Comparison of ENCODE assay signal across 8 cellular contexts in genomic region chr15:84631706-84632272, GRCh38. TPM values are rescaled to one million over a fixed set of nuclear protein-coding genes. Genes with fewer than 3 reads are reported as not detected.
DNase-seq lines count a peak whose midpoint lies in the region; ATAC-seq and TF ChIP-seq lines count a peak whose summit lies in the region.

No MANE protein-coding gene starts in this region.

- CTCF ChIA-PET in activated CD8-positive, alpha-beta memory T cell treated with anti-CD3 and anti-CD28 coated beads, Interleukin-2, amount 10 ng/mL, durations not matched to agents 7 days and 5 days (lab: Charles Lee) = interaction anchor here (0.6 to 3.2 kb wide), 11 partner anchors 22 to 413 kb away, joined by 3 to 18 read pairs (median 5); partner anchors contain the start of gene WDR73

- H3K4me1 Mint-ChIP-seq in activated CD8-positive, alpha-beta memory T cell treated with anti-CD3 and anti-CD28 coated beads, Interleukin-2, amount 10 ng/mL, durations not matched to agents 7 days and 5 days = peaks cover 44% of the 10 kb centered on the region
- peaks cover 57% of the 10 kb centered on the region for H3K4me1 Mint-ChIP-seq in activated T-cell treated with anti-CD3 and anti-CD28 coated beads, Interleukin-2, amount 50 U/mL, for 72 hours (ENCODE audit: low read depth)
- peaks cover 45 to 53% of the 10 kb centered on the region in 2 donors for H3K4me1 Mint-ChIP-seq in immature natural killer cell

- TF ChIP-seq EP300 in suprapubic skin (IDR thresholded peaks at IDR 0.05) = no peak

- ATAC-seq in activated CD8-positive, alpha-beta memory T cell treated with anti-CD3 and anti-CD28 coated beads, Interleukin-2, amount 10 ng/mL, durations not matched to agents 7 days and 5 days = no peak
- no peak for ATAC-seq in activated T-cell treated with anti-CD3 and anti-CD28 coated beads, Interleukin-2, amount 50 U/mL, for 72 hours (replicated peaks in 1 of 2)

- H3K27ac ChIP-seq in suprapubic skin = peak overlapping the region; percentile 75

- H3K27me3 Mint-ChIP-seq in activated CD8-positive, alpha-beta memory T cell treated with anti-CD3 and anti-CD28 coated beads, Interleukin-2, amount 10 ng/mL, durations not matched to agents 7 days and 5 days = no peaks in the 10 kb centered on the region
- H3K27me3 Mint-ChIP-seq in activated T-cell treated with anti-CD3 and anti-CD28 coated beads, Interleukin-2, amount 50 U/mL, for 72 hours (ENCODE audit: low read depth) = no peaks in the 10 kb centered on the region
- H3K27me3 Mint-ChIP-seq in immature natural killer cell (ENCODE audit: low read depth in 3 of 3) = peaks cover 3 to 13% (median 9%) of the 10 kb centered on the region in 3 donors

- H3K9me3 Mint-ChIP-seq in activated CD8-positive, alpha-beta memory T cell treated with anti-CD3 and anti-CD28 coated beads, Interleukin-2, amount 10 ng/mL, durations not matched to agents 7 days and 5 days (ENCODE audit: low read depth) = no peaks in the 10 kb centered on the region
- H3K9me3 Mint-ChIP-seq in activated T-cell treated with anti-CD3 and anti-CD28 coated beads, Interleukin-2, amount 50 U/mL, for 72 hours = no peaks in the 10 kb centered on the region
- H3K9me3 Mint-ChIP-seq in immature natural killer cell = no peaks in the 10 kb centered on the region

- no peak for TF ChIP-seq CTCF in suprapubic skin (IDR thresholded peaks at IDR 0.05)

- H3K36me3 Mint-ChIP-seq in activated CD8-positive, alpha-beta memory T cell treated with anti-CD3 and anti-CD28 coated beads, Interleukin-2, amount 10 ng/mL, durations not matched to agents 7 days and 5 days = peaks cover 18% of the 10 kb centered on the region
- peaks cover 4 to 7% of the 10 kb centered on the region in 2 donors for H3K36me3 Mint-ChIP-seq in activated T-cell treated with anti-CD3 and anti-CD28 coated beads, Interleukin-2, amount 50 U/mL, for 72 hours (ENCODE audit: insufficient read depth in 2 of 2)
- H3K36me3 Mint-ChIP-seq in immature natural killer cell = no peaks in the 10 kb centered on the region

- H3K27me3 ChIP-seq in suprapubic skin = no peaks in the 10 kb centered on the region

- H3K27ac Mint-ChIP-seq in activated CD8-positive, alpha-beta memory T cell treated with anti-CD3 and anti-CD28 coated beads, Interleukin-2, amount 10 ng/mL, durations not matched to agents 7 days and 5 days = peak overlapping the region; percentile 97
- peak overlapping the region; percentile 79 for H3K27ac Mint-ChIP-seq in activated T-cell treated with anti-CD3 and anti-CD28 coated beads, Interleukin-2, amount 50 U/mL, for 72 hours
- H3K27ac Mint-ChIP-seq in immature natural killer cell = peak overlapping the region; percentile 95 to 98 (median 97)

- no peaks in the 10 kb centered on the region for H3K9me3 ChIP-seq in suprapubic skin

- peak overlapping the region; percentile 75 for H3K4me3 ChIP-seq in suprapubic skin

- peaks cover 40% of the 10 kb centered on the region for H3K4me1 ChIP-seq in suprapubic skin

- DNase-seq in activated CD8-positive, alpha-beta memory T cell treated with anti-CD3 and anti-CD28 coated beads, Interleukin-2, amount 10 ng/mL, durations not matched to agents 7 days and 5 days = no peak
- DNase-seq in activated CD8-positive, alpha-beta memory T cell treated with anti-CD3 and anti-CD28 coated beads for 24 hours = no peak
- no peak for DNase-seq in activated T-cell treated with anti-CD3 and anti-CD28 coated beads, Interleukin-2, amount 50 U/mL, for 72 hours
- no peak for DNase-seq in immature natural killer cell
- no peak for DNase-seq in suprapubic skin (ENCODE audit: low spot score in 2 of 2)
- no peak for DNase-seq in superior temporal gyrus (ENCODE audit: extremely low spot score)
- no peak for DNase-seq in NK-92 treated with Interleukin-12 subunit alpha and Interleukin-12 subunit beta, amount 100 ng/mL, for 24 hours (lab: John Stamatoyannopoulos, UW)
- no peak for DNase-seq in GOT3 (lab: John Stamatoyannopoulos, UW)

- no peaks in the 10 kb centered on the region for H3K36me3 ChIP-seq in suprapubic skin

- TF ChIP-seq POLR2A in suprapubic skin (IDR thresholded peaks at IDR 0.05) = no peak

- peak overlapping the region; percentile 93 for H3K4me3 Mint-ChIP-seq in activated CD8-positive, alpha-beta memory T cell treated with anti-CD3 and anti-CD28 coated beads, Interleukin-2, amount 10 ng/mL, durations not matched to agents 7 days and 5 days
- peak overlapping the region; percentile 96 to 97 for H3K4me3 Mint-ChIP-seq in activated T-cell treated with anti-CD3 and anti-CD28 coated beads, Interleukin-2, amount 50 U/mL, for 72 hours
- peak overlapping the region; percentile 94 to 99 (median 96) for H3K4me3 Mint-ChIP-seq in immature natural killer cell

- 31% methylated on average over 7 of the region's 7 CpGs for WGBS in suprapubic skin

RNA-seq across cellular contexts. Expression of gene WDR73, which starts 22.3 kb away (rescaled TPM):
- 10 to 100 TPM; 18.4 to 19.9 TPM for total RNA-seq in activated CD8-positive, alpha-beta memory T cell treated with anti-CD3 and anti-CD28 coated beads, Interleukin-2, amount 10 ng/mL, durations not matched to agents 7 days and 5 days
- total RNA-seq in activated T-cell treated with anti-CD3 and anti-CD28 coated beads, Interleukin-2, amount 50 U/mL, for 72 hours = 10 to 100 TPM; 16.1 to 16.7 TPM
- 10 to 100 TPM; 11.4 to 22.5 (median 17.0) TPM for polyA plus RNA-seq in immature natural killer cell
- total RNA-seq in suprapubic skin = 10 to 100 TPM; 16.0 to 39.9 (median 27.2) TPM

RNA-seq across cellular contexts. Expression of gene NMB, which starts 26.2 kb away (rescaled TPM):
- total RNA-seq in activated CD8-positive, alpha-beta memory T cell treated with anti-CD3 and anti-CD28 coated beads, Interleukin-2, amount 10 ng/mL, durations not matched to agents 7 days and 5 days = 1 to 10 TPM; 1.5 to 1.8 TPM
- total RNA-seq in activated T-cell treated with anti-CD3 and anti-CD28 coated beads, Interleukin-2, amount 50 U/mL, for 72 hours = 1 to 10 TPM; 3.6 to 4.0 TPM
- polyA plus RNA-seq in immature natural killer cell = 10 to 100 TPM in 1 of 3 donors, 1 to 10 TPM in 2; 3.2 to 10.8 (median 10.0) TPM
- total RNA-seq in suprapubic skin = 1 to 10 TPM; 2.2 to 6.7 (median 3.5) TPM

RNA-seq across cellular contexts. Expression of gene ZSCAN2, which starts 31.0 kb away (rescaled TPM):
- total RNA-seq in activated CD8-positive, alpha-beta memory T cell treated with anti-CD3 and anti-CD28 coated beads, Interleukin-2, amount 10 ng/mL, durations not matched to agents 7 days and 5 days = 10 to 100 TPM in 1 of 2 experiments, 1 to 10 TPM in 1; 8.6 to 12.9 TPM
- 10 to 100 TPM in 1 of 2 donors, 1 to 10 TPM in 1; 9.8 to 12.6 TPM for total RNA-seq in activated T-cell treated with anti-CD3 and anti-CD28 coated beads, Interleukin-2, amount 50 U/mL, for 72 hours
- 10 to 100 TPM in 1 of 3 donors, 1 to 10 TPM in 2; 5.8 to 14.7 (median 6.8) TPM for polyA plus RNA-seq in immature natural killer cell
- total RNA-seq in suprapubic skin = 1 to 10 TPM; 2.5 to 8.6 (median 5.3) TPM
